Comparison of ENCODE assay signal across 8 cellular contexts in genomic region chr1:114979278-114979891, GRCh38. TPM values are rescaled to one million over a fixed set of nuclear protein-coding genes. Genes with fewer than 3 reads are reported as not detected.
DNase-seq lines count a peak whose midpoint lies in the region; ATAC-seq and TF ChIP-seq lines count a peak whose summit lies in the region.

No MANE protein-coding gene starts in this region.

- 33% methylated on average over 4 of the region's 4 CpGs for WGBS in right cardiac atrium

- in situ Hi-C loops in gastrocnemius medialis (cut with MboI; ENCODE audit: low sequenced_read_pairs in 4 of 4) = loop anchor here in 3 of 4 donors (5.0 kb wide), 4 partner anchors 128 to 618 kb away; no protein-coding TSS in a partner anchor

- H3K9me3 ChIP-seq in right cardiac atrium (ENCODE audit: control insufficient read depth, low read length) = peaks cover 1% of the 10 kb centered on the region
- H3K9me3 ChIP-seq in gastrocnemius medialis = peaks cover 0 to 4% (median 0%) of the 10 kb centered on the region in 3 donors

- ATAC-seq in right cardiac atrium (no peak), gastrocnemius medialis (no peak), GM21529 (IDR thresholded peaks at IDR 0.05; ENCODE audit: unreplicated experiment) (no peak), HG03442 (IDR thresholded peaks at IDR 0.05; ENCODE audit: unreplicated experiment) (no peak)

- no peaks in the 10 kb centered on the region for H3K27me3 ChIP-seq in right cardiac atrium (ENCODE audit: control insufficient read depth, insufficient read depth)
- H3K27me3 ChIP-seq in gastrocnemius medialis = no peaks in the 10 kb centered on the region

- H3K4me3 ChIP-seq in LNCaP clone FGC (ENCODE audit: low read depth, low read length) (no peak overlapping the region), right cardiac atrium (ENCODE audit: low read length) (no peak overlapping the region), gastrocnemius medialis (no peak overlapping the region)

- TF ChIP-seq POLR2A in gastrocnemius medialis (IDR thresholded peaks at IDR 0.05) = no peak

- TF ChIP-seq CTCF in GM10266 (IDR thresholded peaks at IDR 0.05; ENCODE audit: control insufficient read depth, insufficient read depth, low read depth, missing control alignments) (peak; percentile 65), LNCaP clone FGC (IDR thresholded peaks at IDR 0.05; ENCODE audit: control insufficient read depth, extremely low read depth, insufficient read depth) (peak; percentile 76), gastrocnemius medialis (IDR thresholded peaks at IDR 0.05 in 4 of 5, conservative IDR thresholded peaks at IDR 0.05 in 1 of 5) (peak; percentile 64 to 78 (median 67))

- DNase-seq in GM10266 (ENCODE audit: extremely low spot score) = peak; percentile 21
- DNase-seq in LNCaP clone FGC (ENCODE audit: low read depth) = peak; percentile 11
- peak; percentile 26 for DNase-seq in SKM-1 treated with dmso at 0.1 percent for 144 hours (lab: John Stamatoyannopoulos, UW; ENCODE audit: unreplicated experiment)
- peak; percentile 19 for DNase-seq in activated naive CD8-positive, alpha-beta T cell treated with anti-CD3 and anti-CD28 coated beads, Interleukin-2, amount 50 U/mL, for 16 hours (ENCODE audit: low read depth, low spot score)
- peak; percentile 36 to 67 (median 39) for DNase-seq in right cardiac atrium
- DNase-seq in gastrocnemius medialis = peak in 1 of 2 donors; percentile 27

- intact Hi-C loops in right cardiac atrium (cut with DNase I) = loop anchor here (2.0 to 5.0 kb wide), 3 partner anchors 73 to 618 kb away; no protein-coding TSS in a partner anchor
- intact Hi-C loops in gastrocnemius medialis (cut with DNase I; ENCODE audit: low total_unique reads) = loop anchor here (1.0 to 5.0 kb wide), 3 partner anchors 73 to 616 kb away; no protein-coding TSS in a partner anchor

- no peak overlapping the region for H3K27ac ChIP-seq in right cardiac atrium (ENCODE audit: low read length)
- H3K27ac ChIP-seq in gastrocnemius medialis = no peak overlapping the region

- H3K36me3 ChIP-seq in gastrocnemius medialis = no peaks in the 10 kb centered on the region

- no peaks in the 10 kb centered on the region for H3K4me1 ChIP-seq in right cardiac atrium (ENCODE audit: control insufficient read depth, insufficient read depth, low read length)
- H3K4me1 ChIP-seq in gastrocnemius medialis = no peaks in the 10 kb centered on the region

RNA-seq across cellular contexts. Expression of gene TSHB, which starts 50.2 kb away (rescaled TPM):
- total RNA-seq in right cardiac atrium = not detected
- not detected for polyA plus RNA-seq in right cardiac atrium
- not detected for total RNA-seq in gastrocnemius medialis
